8 cellular contexts compared by ENCODE assay signal in genomic region chr7:129502708-129503685, GRCh38. TPM values are rescaled to one million over a fixed set of nuclear protein-coding genes. Genes with fewer than 3 reads are reported as not detected.
DNase-seq lines count a peak whose midpoint lies in the region; ATAC-seq, FAIRE-seq and TF ChIP-seq lines count a peak whose summit lies in the region.

No MANE protein-coding gene starts in this region.

- no peak for FAIRE-seq in A549 (lab: Jason Lieb, UNC)

- no peak; the same call in 2 of the 3 replicates for TF ChIP-seq CTCF in A549 (IDR thresholded peaks at IDR 0.05)
- no peak for TF ChIP-seq CTCF in NB4 (IDR thresholded peaks at IDR 0.05; ENCODE audit: low read depth, low read length)
- no peak for TF ChIP-seq CTCF in spleen (IDR thresholded peaks at IDR 0.05 in 8 of 11, conservative IDR thresholded peaks at IDR 0.05 in 3 of 11)

- no peak for TF ChIP-seq EP300 in A549 (IDR thresholded peaks at IDR 0.05)

- TF ChIP-seq POLR2A in A549 (IDR thresholded peaks at IDR 0.05; ENCODE audit: low read length) (no peak), NB4 (IDR thresholded peaks at IDR 0.05; ENCODE audit: extremely low read depth, insufficient read length) (no peak), spleen (IDR thresholded peaks at IDR 0.05) (no peak)

- H3K27ac ChIP-seq in A549 (peak overlapping the region; percentile 82 to 88), spleen (peak overlapping the region in 4 of 8 donors; percentile 38 to 77 (median 60))

- intact Hi-C loops in spleen (cut with DNase I; ENCODE audit: low total_unique reads): no loop called here

- DNase-seq in A549 (ENCODE audit: low read depth in 1 of 2, low spot score in 1 of 2) (peak; percentile 21 to 57), NB4 (ENCODE audit: low read depth) (peak; percentile 21), spleen (peak; percentile 79), GM19238 (ENCODE audit: insufficient read length, low spot score) (no peak), germinal center (ENCODE audit: low spot score) (no peak)

- peak overlapping the region; percentile 92 for H3K4me3 Mint-ChIP-seq in activated naive CD8-positive, alpha-beta T cell

- H3K9me3 Mint-ChIP-seq in activated naive CD8-positive, alpha-beta T cell (ENCODE audit: low read depth): no peaks in the 10 kb centered on the region

- H3K36me3 ChIP-seq in spleen: no peaks in the 10 kb centered on the region

- CTCF ChIA-PET in A549 (lab: Yijun Ruan, JAX): interaction anchor here (0.8 to 1.7 kb wide), 6 partner anchors 19 to 285 kb away, joined by 3 to 6 read pairs (median 4); no protein-coding TSS in a partner anchor

- peaks cover 2% of the 10 kb centered on the region for H3K36me3 Mint-ChIP-seq in activated naive CD8-positive, alpha-beta T cell

- H3K4me1 ChIP-seq in A549 (peaks cover 5% of the 10 kb centered on the region; the same call in 1 of the 3 replicates), spleen (peaks cover 0 to 20% (median 15%) of the 10 kb centered on the region in 6 donors)

- H3K4me2 ChIP-seq in A549: peak overlapping the region; percentile 92

- peaks cover 0 to 17% (median 0%) of the 10 kb centered on the region in 7 donors for H3K27me3 ChIP-seq in spleen (replicated peaks in 1 of 7)

- H3K4me3 ChIP-seq in A549 (peak overlapping the region; percentile 72), NB4 (ENCODE audit: low read depth, low read length) (no peak overlapping the region), iPS-11a (ENCODE audit: low read depth, low read length) (peak overlapping the region; percentile 56), spleen (peak overlapping the region; percentile 48 to 82 (median 64))

- no peaks in the 10 kb centered on the region for H3K27me3 Mint-ChIP-seq in activated naive CD8-positive, alpha-beta T cell

- H3K27ac Mint-ChIP-seq in activated naive CD8-positive, alpha-beta T cell: peak overlapping the region; percentile 88

- POLR2A ChIA-PET in A549 (lab: Yijun Ruan, JAX): interaction anchor here (0.8 to 0.9 kb wide), 2 partner anchors 22 to 138 kb away, joined by 3 to 4 read pairs; no protein-coding TSS in a partner anchor

- H3K9me3 ChIP-seq in A549 (no peaks in the 10 kb centered on the region), spleen (no peaks in the 10 kb centered on the region)

- peaks cover 22% of the 10 kb centered on the region for H3K4me1 Mint-ChIP-seq in activated naive CD8-positive, alpha-beta T cell (ENCODE audit: low read depth)

- ATAC-seq in A549 (peak; percentile 55 to 63), GM19043 (IDR thresholded peaks at IDR 0.05; ENCODE audit: low read depth, unreplicated experiment) (peak; percentile 9)

- TF ChIP-seq RAD21 in A549 (conservative IDR thresholded peaks at IDR 0.05 in 1 of 2, IDR thresholded peaks at IDR 0.05 in 1 of 2): peak in 1 of 2 experiments; percentile 2; a peak in 2 of 5 replicates

- WGBS in A549 (ENCODE audit: missing lambda C conversion rate): 47% methylated on average over 37 of the region's 58 CpGs
- 14 to 27% (median 15%) methylated on average over 37 to 58 of the region's 58 CpGs for WGBS in spleen, 5 donors

TF ChIP-seq in A549, 52 proteins besides CTCF, POLR2A, EP300 and RAD21:
- TF ChIP-seq ESRRA (IDR thresholded peaks at IDR 0.05; ENCODE audit: borderline replicate concordance, low read length) (no peak), KDM5A (IDR thresholded peaks at IDR 0.05) (no peak), MAX (IDR thresholded peaks at IDR 0.05) (0 out of 2 replicates have a peak, but pooled peaks have one; percentile 39), E2F6 (IDR thresholded peaks at IDR 0.05; ENCODE audit: borderline replicate concordance, low read depth) (no peak), BHLHE40 (IDR thresholded peaks at IDR 0.05; ENCODE audit: low read depth, low read length) (no peak), BCL3 (IDR thresholded peaks at IDR 0.05) (no peak), NFE2L2 (conservative IDR thresholded peaks at IDR 0.05; ENCODE audit: low read length) (no peak), MAZ (IDR thresholded peaks at IDR 0.05; ENCODE audit: borderline replicate concordance, low read depth, low read length) (no peak), JUNB (IDR thresholded peaks at IDR 0.05) (no peak), RNF2 (IDR thresholded peaks at IDR 0.05; ENCODE audit: borderline replicate concordance, low read depth) (peak; percentile 32; the same call in 1 of the 2 replicates), SREBF2 (IDR thresholded peaks at IDR 0.05) (no peak), REST (IDR thresholded peaks at IDR 0.05) (no peak), JUN (IDR thresholded peaks at IDR 0.05) (no peak; a peak in 2 of 5 replicates), FOSB (CRISPR knock-in tag; IDR thresholded peaks at IDR 0.05) (no peak)
TF ChIP-seq in A549: peak in this region for 2.

RNA-seq across cellular contexts. Expression of gene SMKR1, which starts 0.7 kb away (rescaled TPM):
- polyA plus RNA-seq in A549 (2011; rRNA removed): 12.0 and 12.2 TPM in 2 replicates
- polyA plus RNA-seq in A549 (2012; cell fraction: cytosol; rRNA removed): 10.2 and 11.9 TPM in 2 replicates
- polyA plus RNA-seq in A549 (2012; cell fraction: nucleus; rRNA removed): 3.3 and 3.4 TPM in 2 replicates
- 13.2 to 15.2 TPM (median 13.6 TPM) in 3 replicates for polyA plus RNA-seq in A549 (2017; fragmentation: RNase III; extraction: RNeasy Plus Mini Kit Qiagen cat#74134 plus additional on column Dnase treatment)
- 1.2 and 1.9 TPM in 2 replicates for polyA minus RNA-seq in A549 (2011; rRNA and poly(A)+ RNA removed)
- 1 to 10 TPM in 2 of 7 donors, not detected in 5; 1.0 to 1.4 TPM for total RNA-seq in spleen
- polyA plus RNA-seq in spleen: 1 to 10 TPM in 2 of 3 donors, under 1 TPM in 1; 0.91 to 2.2 (median 1.4) TPM

Comparison
In these comparisons a context has a peak if more than half of its experiments do, and no peak if none do; other contexts are left out.
1. DNase-seq: peak in A549 (2 of 2), NB4 (single experiment) and spleen (single experiment); none in GM19238 (single experiment) and germinal center (single experiment).